In genomic region chr10:11237571-11237970, GRCh38 we compare ENCODE assay signal across 13 cellular contexts.
DNase-seq lines count a peak whose midpoint lies in the region; ATAC-seq and FAIRE-seq lines count a peak whose summit lies in the region.
"Had no signal": no experiment of that assay in that cellular context is flagged by ENCODE, and none has a peak within 500 bp of the region (broad histone marks: within the 10 kb centered on the region; RNA-seq: fewer than 3 reads in every experiment).

No MANE protein-coding gene starts in this region.

- H3K36me3 Mint-ChIP-seq in T-cell, result peaks cover 36% of the 10 kb centered on the region

- WGBS in mesenchymal stem cell, result 92% methylated on average over 5 of the region's 7 CpGs

- no peak overlapping the region for H2BK120ac ChIP-seq in mesenchymal stem cell (ENCODE audit: low read depth, low read length)

- no peaks in the 10 kb centered on the region for H3K9me3 ChIP-seq in mesenchymal stem cell (ENCODE audit: control insufficient read depth, low read length)

- no peak overlapping the region for H3K27ac ChIP-seq in mesenchymal stem cell (ENCODE audit: low read length, poor library complexity, severe bottlenecking)
- H3K27ac ChIP-seq: neural progenitor cell had no signal

- H2BK5ac ChIP-seq in mesenchymal stem cell (ENCODE audit: low read depth, low read length, poor library complexity, severe bottlenecking), result no peak overlapping the region

- H3K36me3 ChIP-seq in mesenchymal stem cell (ENCODE audit: control insufficient read depth in 1 of 2, insufficient read depth in 2 of 2, low read depth in 1 of 2, low read length in 2 of 2), result peaks cover 0 to 10% of the 10 kb centered on the region in 2 experiments
- H3K36me3 ChIP-seq: neural progenitor cell had no signal

- H3K18ac ChIP-seq in mesenchymal stem cell (ENCODE audit: low read depth in 1 of 2, low read length in 2 of 2), result no peak overlapping the region

- H4K91ac ChIP-seq in mesenchymal stem cell (ENCODE audit: low read length), result no peak overlapping the region

- no peak overlapping the region for H3K9ac ChIP-seq in mesenchymal stem cell (ENCODE audit: low read length)
- H3K9ac ChIP-seq: neural progenitor cell had no signal

- no peaks in the 10 kb centered on the region for H3K9me3 Mint-ChIP-seq in T-cell

- peak overlapping the region; percentile 18 for H2AK5ac ChIP-seq in mesenchymal stem cell (ENCODE audit: low read length, severe bottlenecking)

- no peak overlapping the region for H3K4ac ChIP-seq in mesenchymal stem cell (ENCODE audit: low read depth in 1 of 2, low read length in 2 of 2)

- no peaks in the 10 kb centered on the region for H3K27me3 Mint-ChIP-seq in T-cell

- H3K14ac ChIP-seq in mesenchymal stem cell (ENCODE audit: low read length in 2 of 2), result no peak overlapping the region

- H3K4me3 Mint-ChIP-seq in T-cell, result peak overlapping the region; percentile 40 to 55 (median 45)
- H3K4me3 Mint-ChIP-seq: neural progenitor cell had no signal

- DNase-seq in GM18507 (ENCODE audit: extremely low spot score, insufficient read length, low read depth) (no peak), T-cell (peak in 23 of 34 experiments; percentile 18 to 60 (median 43)), mesenchymal stem cell (no peak), NCI-H2081 treated with DMSO at 0.1 percent for 48 hours (lab: John Stamatoyannopoulos, UW) (no peak), AML-193 (lab: John Stamatoyannopoulos, UW) (no peak), DMS 273 (lab: John Stamatoyannopoulos, UW; ENCODE audit: unreplicated experiment) (no peak), NCI-H345 (lab: John Stamatoyannopoulos, UW) (no peak)
- DNase-seq: DMS53, dorsolateral prefrontal cortex, NCI-H2081, SIG-M5 had no signal

- H3K4me2 ChIP-seq in mesenchymal stem cell (ENCODE audit: low read length, poor library complexity, severe bottlenecking), result no peak overlapping the region
- H3K4me2 ChIP-seq: neural progenitor cell had no signal

- CTCF ChIA-PET in T-cell (lab: Charles Lee), result interaction anchor here in 1 of 2 donors (1.0 kb wide), 1 partner anchor 20 kb away, joined by 3 read pairs; no protein-coding TSS in a partner anchor

- peaks cover 58 to 96% (median 94%) of the 10 kb centered on the region in 3 donors for H3K4me1 Mint-ChIP-seq in T-cell
- H3K4me1 Mint-ChIP-seq: neural progenitor cell had no signal

- H3K27ac Mint-ChIP-seq in T-cell, result peak overlapping the region; percentile 74 to 79
- H3K27ac Mint-ChIP-seq: neural progenitor cell had no signal

- POLR2A ChIA-PET in T-cell (lab: Charles Lee), result interaction anchor here in 1 of 2 donors (1.0 to 1.1 kb wide), 2 partner anchors 8 to 20 kb away, joined by 4 to 11 read pairs; no protein-coding TSS in a partner anchor

- no peak overlapping the region for H3K4me3 ChIP-seq in mesenchymal stem cell (ENCODE audit: insufficient read depth in 1 of 2, low read depth in 1 of 2, low read length in 2 of 2)
- H3K4me3 ChIP-seq: dorsolateral prefrontal cortex, neural progenitor cell had no signal

- peak; percentile 89 for FAIRE-seq in GM18507 (lab: Jason Lieb, UNC)

- no peak overlapping the region for H4K8ac ChIP-seq in mesenchymal stem cell (ENCODE audit: low read length)

- no peaks in the 10 kb centered on the region for H3K27me3 ChIP-seq in mesenchymal stem cell (ENCODE audit: control insufficient read depth in 1 of 2, insufficient read depth in 1 of 2, low read length in 2 of 2)
- H3K27me3 ChIP-seq: neural progenitor cell had no signal

- H3K79me1 ChIP-seq in mesenchymal stem cell (replicated peaks; ENCODE audit: low read length, poor library complexity, severe bottlenecking), result peaks cover 15% of the 10 kb centered on the region

- H3K23ac ChIP-seq in mesenchymal stem cell (ENCODE audit: low read length in 2 of 2), result no peak overlapping the region

- ATAC-seq in GM21515 (IDR thresholded peaks at IDR 0.05; ENCODE audit: unreplicated experiment) (peak; percentile 36), T-cell (replicated peaks in 1 of 4) (peak in 2 of 4 experiments; percentile 13 to 27)

- H2BK15ac ChIP-seq in mesenchymal stem cell (ENCODE audit: low read depth, poor library complexity, severe bottlenecking), result no peak overlapping the region

- H2BK12ac ChIP-seq in mesenchymal stem cell (ENCODE audit: low read length in 2 of 2), result no peak overlapping the region

- no peak overlapping the region for H2AFZ ChIP-seq in mesenchymal stem cell (ENCODE audit: low read depth, low read length)
- H2AFZ ChIP-seq: neural progenitor cell had no signal

- H3K4me1 ChIP-seq in mesenchymal stem cell (ENCODE audit: control insufficient read depth, insufficient read depth, low read depth, low read length), result peaks cover 5% of the 10 kb centered on the region
- H3K4me1 ChIP-seq: neural progenitor cell had no signal

Comparison
In these comparisons a context has a peak if more than half of its experiments do, and no peak if none do; other contexts are left out.
1. DNase-seq: peak in T-cell (23 of 34); none in GM18507 (single experiment), mesenchymal stem cell (single experiment), NCI-H2081 treated with DMSO at 0.1 percent for 48 hours (single experiment), AML-193 (0 of 2), DMS 273 (single experiment) and NCI-H345 (single experiment).